In genomic region chr19:14196105-14196504, GRCh38 we compare ENCODE assay signal across 8 cellular contexts. TPM values are rescaled to one million over a fixed set of nuclear protein-coding genes. Genes with fewer than 3 reads are reported as not detected.
DNase-seq lines count a peak whose midpoint lies in the region; ATAC-seq and TF ChIP-seq lines count a peak whose summit lies in the region.
"Not testable (repeated sequence)": the region's sequence is repeated elsewhere in the genome, so short reads cannot be mapped to it uniquely, and the experiment has no call there.

No MANE protein-coding gene starts in this region.

- not testable (repeated sequence) for BruUV-seq in PC-9 (replicated peaks; lab: Mats Ljungman, UMichigan)

- H3K4me3 Mint-ChIP-seq in IgD-negative memory B cell: peak overlapping the region in 3 of 4 donors; percentile 54 to 83 (median 72)
- not testable (repeated sequence) for H3K4me3 Mint-ChIP-seq in brain
- peak overlapping the region; percentile 59 for H3K4me3 Mint-ChIP-seq in stimulated activated memory B cell treated with anti-CD40 and anti-IgM and Interleukin-4, amounts not matched to agents 10 μg/mL and 1 μg/mL and 100 μg/mL, for 72 hours

- not testable (repeated sequence) for H3K27me3 ChIP-seq in PC-9 (ENCODE audit: insufficient read depth, low read depth); trophoblast cell (ENCODE audit: insufficient read depth, low read length)

- WGBS in trophoblast cell (ENCODE audit: extremely low coverage, insufficient coverage, insufficient read length): no CpG with 5 or more reads among the region's 12 CpGs

- H4K20me1 ChIP-seq in PC-9 (ENCODE audit: insufficient read depth): peaks cover 10% of the 10 kb centered on the region

- not testable (repeated sequence) for H3K4ac ChIP-seq in trophoblast cell (ENCODE audit: low read depth, low read length)

- not testable (repeated sequence) for H2BK5ac ChIP-seq in trophoblast cell (ENCODE audit: low read depth, low read length, poor library complexity)

- H3K27ac ChIP-seq in PC-9; trophoblast cell (ENCODE audit: low read depth, low read length): not testable (repeated sequence)

- not testable (repeated sequence) for H4K12ac ChIP-seq in trophoblast cell (ENCODE audit: low read depth, low read length)

- H3K4me1 Mint-ChIP-seq in IgD-negative memory B cell (peaks cover 4 to 10% (median 9%) of the 10 kb centered on the region in 3 donors), brain (peaks cover 32% of the 10 kb centered on the region)
- H3K4me1 Mint-ChIP-seq in stimulated activated memory B cell treated with anti-CD40 and anti-IgM and Interleukin-4, amounts not matched to agents 10 μg/mL and 1 μg/mL and 100 μg/mL, for 72 hours: peaks cover 14% of the 10 kb centered on the region

- H4K91ac ChIP-seq in trophoblast cell (ENCODE audit: low read depth, low read length): not testable (repeated sequence)

- H2BK12ac ChIP-seq in trophoblast cell (ENCODE audit: low read length): not testable (repeated sequence)

- DNase-seq in Caki2 (ENCODE audit: low read depth) (peak; percentile 41), PC-9 (peak in 1 of 2 experiments; percentile 58), left cardiac atrium (peak; percentile 74), trophoblast cell (peak; percentile 47 to 90)
- DNase-seq in activated CD4-positive, alpha-beta T cell treated with anti-CD3 and anti-CD28 coated beads, Interleukin-2, amount 50 U/mL, for 48 hours: peak; percentile 83 to 87

- H3K27ac Mint-ChIP-seq in IgD-negative memory B cell: not testable (repeated sequence)
- H3K27ac Mint-ChIP-seq in brain: peak overlapping the region in 3 of 5 experiments; percentile 28 to 54 (median 38)
- H3K27ac Mint-ChIP-seq in stimulated activated memory B cell treated with anti-CD40 and anti-IgM and Interleukin-4, amounts not matched to agents 10 μg/mL and 1 μg/mL and 100 μg/mL, for 72 hours: peak overlapping the region; percentile 13

- CTCF ChIA-PET in PC-9 (lab: Charles Lee): not testable (repeated sequence)

- not testable (repeated sequence) for H3K4me3 ChIP-seq in PC-9; trophoblast cell (ENCODE audit: low read depth, low read length)

- in situ Hi-C loops in Caki2 (cut with HindIII; ENCODE audit: low pct_unique_long_range_greater_than_20kb, low sequenced_read_pairs): not testable (repeated sequence)

- not testable (repeated sequence) for H3K4me1 ChIP-seq in PC-9 (replicated peaks; ENCODE audit: insufficient read depth); trophoblast cell (ENCODE audit: control insufficient read depth in 1 of 2, insufficient read depth in 2 of 2, low read length in 2 of 2)

- H3K14ac ChIP-seq in trophoblast cell (ENCODE audit: low read length): not testable (repeated sequence)

- not testable (repeated sequence) for H3K9ac ChIP-seq in trophoblast cell (ENCODE audit: low read length)

- not testable (repeated sequence) for H3K18ac ChIP-seq in trophoblast cell (ENCODE audit: low read length)

- H3K27me3 Mint-ChIP-seq in IgD-negative memory B cell: peaks cover 16% of the 10 kb centered on the region
- H3K27me3 Mint-ChIP-seq in brain: not testable (repeated sequence)
- H3K27me3 Mint-ChIP-seq in stimulated activated memory B cell treated with anti-CD40 and anti-IgM and Interleukin-4, amounts not matched to agents 10 μg/mL and 1 μg/mL and 100 μg/mL, for 72 hours: peaks cover 48% of the 10 kb centered on the region

- intact Hi-C loops in PC-9 (cut with micrococcal nuclease; ENCODE audit: unreplicated experiment); left cardiac atrium (cut with DNase I): not testable (repeated sequence)

- H2BK120ac ChIP-seq in trophoblast cell (ENCODE audit: insufficient read depth, low read length, poor library complexity): not testable (repeated sequence)

- not testable (repeated sequence) for H2AK5ac ChIP-seq in trophoblast cell (ENCODE audit: low read length)

- H3K4me2 ChIP-seq in PC-9; trophoblast cell (ENCODE audit: low read length): not testable (repeated sequence)

- not testable (repeated sequence) for H3K9me3 ChIP-seq in PC-9 (ENCODE audit: insufficient read depth, low read depth); trophoblast cell (ENCODE audit: insufficient read depth, low read depth, low read length)

- not testable (repeated sequence) for H3K79me1 ChIP-seq in trophoblast cell (ENCODE audit: low read length)

- H4K8ac ChIP-seq in trophoblast cell (ENCODE audit: low read depth, low read length): not testable (repeated sequence)

- not testable (repeated sequence) for H3K36me3 ChIP-seq in PC-9 (ENCODE audit: low read depth); trophoblast cell (ENCODE audit: control insufficient read depth in 1 of 2, insufficient read depth in 2 of 2, low read length in 2 of 2)

- H2AFZ ChIP-seq in PC-9; trophoblast cell (ENCODE audit: insufficient read depth, low read length, poor library complexity): not testable (repeated sequence)

- H3K79me2 ChIP-seq in PC-9 (ENCODE audit: low read depth); trophoblast cell (ENCODE audit: control insufficient read depth, insufficient read depth, low read length, poor library complexity): not testable (repeated sequence)

- not testable (repeated sequence) for H3K9me3 Mint-ChIP-seq in IgD-negative memory B cell; brain; stimulated activated memory B cell treated with anti-CD40 and anti-IgM and Interleukin-4, amounts not matched to agents 10 μg/mL and 1 μg/mL and 100 μg/mL, for 72 hours

- H3K9me2 ChIP-seq in PC-9 (ENCODE audit: insufficient read depth): not testable (repeated sequence)

- POLR2A ChIA-PET in PC-9 (lab: Charles Lee; ENCODE audit: unreplicated experiment): not testable (repeated sequence)

- peak; percentile 56 to 65 for ATAC-seq in left cardiac atrium
- ATAC-seq in stimulated activated memory B cell treated with anti-CD40 and anti-IgM and Interleukin-4, amounts not matched to agents 10 μg/mL and 1 μg/mL and 100 μg/mL, for 72 hours: peak; percentile 72

- not testable (repeated sequence) for H3K36me3 Mint-ChIP-seq in IgD-negative memory B cell; stimulated activated memory B cell treated with anti-CD40 and anti-IgM and Interleukin-4, amounts not matched to agents 10 μg/mL and 1 μg/mL and 100 μg/mL, for 72 hours
- peaks cover 39% of the 10 kb centered on the region for H3K36me3 Mint-ChIP-seq in brain

- not testable (repeated sequence) for H3F3A ChIP-seq in PC-9 (ENCODE audit: insufficient read depth, low read depth)

- TF ChIP-seq CTCF in PC-9 (conservative IDR thresholded peaks at IDR 0.05) (peak; percentile 87), brain (conservative IDR thresholded peaks at IDR 0.05) (peak; percentile 71 to 74)

- H3K23ac ChIP-seq in trophoblast cell (ENCODE audit: low read length): not testable (repeated sequence)

RNA-seq across cellular contexts. Expression of gene ADGRL1, which starts 9.9 kb away (rescaled TPM):
- total RNA-seq in Caki2 (2014; rRNA removed; shearing (Covaris generic); ENCODE audit: low replicate concordance): 2.4 and 4.1 TPM in 2 replicates
- polyA plus RNA-seq in IgD-negative memory B cell: 0.11 TPM
- total RNA-seq in PC-9 (2021): 28.5 and 31.5 TPM in 2 replicates
- polyA plus RNA-seq in brain (ENCODE audit: insufficient read depth, low read depth, low replicate concordance): 78.5 TPM
- total RNA-seq in left cardiac atrium: 10 to 100 TPM; 23.9 to 26.1 TPM
- polyA plus RNA-seq in trophoblast cell (2013): 4.7 and 4.9 TPM in 2 replicates

RNA-seq across cellular contexts. Expression of gene ASF1B, which starts 59.7 kb away (rescaled TPM):
- total RNA-seq in Caki2 (2014; rRNA removed; shearing (Covaris generic); ENCODE audit: low replicate concordance): 80.1 and 109 TPM in 2 replicates
- polyA plus RNA-seq in IgD-negative memory B cell: 1.9 TPM
- total RNA-seq in PC-9 (2021): 67.4 and 71.2 TPM in 2 replicates
- 127 TPM for polyA plus RNA-seq in brain (ENCODE audit: insufficient read depth, low read depth, low replicate concordance)
- total RNA-seq in left cardiac atrium: 1 to 10 TPM in 1 of 2 donors, under 1 TPM in 1; 0.92 to 3.0 TPM
- 14.9 and 16.1 TPM in 2 replicates for polyA plus RNA-seq in trophoblast cell (2013)

Comparison
In these comparisons a context has a peak if more than half of its experiments do, and no peak if none do; other contexts are left out.
1. RNA of gene ASF1B, which starts 59.7 kb away (total RNA-seq): 80.1 to 109 TPM in Caki2 and 67.4 to 71.2 TPM in PC-9; 0.92 to 3.0 TPM in left cardiac atrium; every median in the first group is over 10 times any median in the second.